9 cellular contexts compared by ENCODE assay signal in the genomic region with DNA sequence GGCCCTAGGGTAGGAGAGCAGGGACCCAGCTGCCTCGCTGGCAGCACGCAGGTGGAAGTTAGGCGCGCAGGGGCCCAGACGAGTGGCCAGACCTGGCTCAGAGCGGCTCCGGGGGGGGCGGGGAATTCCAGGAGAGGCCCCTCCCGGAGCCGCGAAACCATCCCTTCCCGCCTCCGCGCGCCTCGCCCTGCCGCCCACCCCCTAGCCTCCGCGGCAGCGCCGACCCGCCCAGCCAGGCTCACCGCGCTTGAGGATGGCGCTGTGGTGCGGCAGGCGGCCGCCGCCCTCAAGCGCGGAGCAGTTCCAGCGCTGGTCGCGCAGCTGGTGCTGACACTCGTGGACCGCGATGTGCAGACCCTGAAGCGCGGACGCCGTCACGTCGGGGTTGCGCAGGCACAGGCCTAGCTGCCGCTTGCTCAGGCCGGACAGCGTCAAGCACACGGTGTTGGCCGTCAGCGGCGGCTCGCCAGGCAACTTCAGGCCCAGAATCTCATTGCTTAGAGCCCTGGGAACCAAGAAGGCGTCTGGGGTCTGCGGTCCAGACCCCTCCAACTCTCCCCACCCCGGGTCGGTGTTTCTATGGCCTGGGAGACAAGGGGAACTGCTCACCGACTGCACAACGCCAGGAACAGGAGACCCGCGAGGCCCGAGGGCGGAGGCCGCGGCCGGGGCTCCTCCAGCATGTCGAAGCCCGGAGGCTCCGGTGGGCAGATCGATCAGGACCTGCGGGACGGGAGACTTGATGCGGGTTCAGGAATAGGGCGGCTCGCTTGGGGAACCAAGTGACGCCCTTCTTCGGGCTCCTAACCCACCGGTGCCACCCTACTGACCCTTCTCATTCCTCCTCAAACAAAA. TPM values are rescaled to one million over a fixed set of nuclear protein-coding genes. Genes with fewer than 3 reads are reported as not detected.
DNase-seq lines count a peak whose midpoint lies in the region; ATAC-seq and TF ChIP-seq lines count a peak whose summit lies in the region.
"Had no signal": no experiment of that assay in that cellular context is flagged by ENCODE, and none has a peak within 500 bp of the region (broad histone marks: within the 10 kb centered on the region; RNA-seq: fewer than 3 reads in every experiment).

No MANE protein-coding gene starts in this region.

- no peaks in the 10 kb centered on the region for H3K27me3 ChIP-seq in KMS-11 (ENCODE audit: insufficient read depth, low read depth)
- H3K27me3 ChIP-seq in ectodermal cell (ENCODE audit: control insufficient read depth, insufficient read depth, low read length, poor library complexity, severe bottlenecking): peaks cover 68% of the 10 kb centered on the region
- H3K27me3 ChIP-seq: ovary had no signal

- DNase-seq in Calu3 (no peak), osteocyte (ENCODE audit: extremely low spot score, unreplicated experiment) (no peak), NCI-H1105 treated with DMSO at 0.1 percent for 48 hours (lab: John Stamatoyannopoulos, UW) (no peak), NOMO-1 treated with dmso at 0.1 percent for 144 hours (lab: John Stamatoyannopoulos, UW; ENCODE audit: unreplicated experiment) (no peak)
- DNase-seq: ovary had no signal

- no peaks in the 10 kb centered on the region for H4K20me1 ChIP-seq in KMS-11 (ENCODE audit: insufficient read depth)

- TF ChIP-seq CTCF in Calu3 (IDR thresholded peaks at IDR 0.05; ENCODE audit: unreplicated experiment) (no peak), KMS-11 (conservative IDR thresholded peaks at IDR 0.05; ENCODE audit: low read depth, low read length) (no peak), osteocyte (IDR thresholded peaks at IDR 0.05) (peak; percentile 20)

- WGBS in ectodermal cell, 2 experiments: 3% methylated on average over 77 of the region's 77 CpGs

- peaks cover 40% of the 10 kb centered on the region for H3K4me1 ChIP-seq in KMS-11 (ENCODE audit: low read depth, poor library complexity, severe bottlenecking)
- peaks cover 32% of the 10 kb centered on the region for H3K4me1 ChIP-seq in ectodermal cell (ENCODE audit: control insufficient read depth, insufficient read depth, low read length)

- H3K36me3 Mint-ChIP-seq in Calu3 (ENCODE audit: insufficient read depth, unreplicated experiment): no peaks in the 10 kb centered on the region
- H3K36me3 Mint-ChIP-seq in osteocyte (ENCODE audit: unreplicated experiment): no peaks in the 10 kb centered on the region

- BruUV-seq in Calu3 (replicated peaks; lab: Mats Ljungman, UMichigan): no TSS peak

- no peak overlapping the region for H3K27ac Mint-ChIP-seq in Calu3 (ENCODE audit: unreplicated experiment)
- H3K27ac Mint-ChIP-seq in osteocyte (ENCODE audit: unreplicated experiment): no peak overlapping the region

- H3K27ac ChIP-seq in KMS-11 (peak overlapping the region; percentile 16), ectodermal cell (ENCODE audit: insufficient read depth, low read depth, low read length, poor library complexity, severe bottlenecking) (no peak overlapping the region)
- H3K27ac ChIP-seq: ovary had no signal

- peak overlapping the region; percentile 74 for H2AFZ ChIP-seq in KMS-11 (ENCODE audit: low read depth)

- H3K4me3 ChIP-seq in KMS-11 (IDR thresholded peaks at IDR 0.05; ENCODE audit: insufficient read depth, low read depth, low read length) (peak overlapping the region; percentile 19), ectodermal cell (ENCODE audit: insufficient read depth, low read depth, low read length) (peak overlapping the region; percentile 48)
- H3K4me3 ChIP-seq: ovary had no signal

- H3K4me2 ChIP-seq in KMS-11: peak overlapping the region; percentile 52

- H3K4me3 Mint-ChIP-seq in Calu3 (ENCODE audit: low read depth, unreplicated experiment): peak overlapping the region; percentile 19
- no peak overlapping the region for H3K4me3 Mint-ChIP-seq in osteocyte (ENCODE audit: unreplicated experiment)

- H3K27me3 Mint-ChIP-seq in Calu3 (ENCODE audit: unreplicated experiment) (peaks cover 84% of the 10 kb centered on the region), osteocyte (ENCODE audit: unreplicated experiment) (peaks cover 66% of the 10 kb centered on the region)

- H3K4me1 Mint-ChIP-seq in Calu3 (ENCODE audit: low read depth, unreplicated experiment): peaks cover 18% of the 10 kb centered on the region
- peaks cover 21% of the 10 kb centered on the region for H3K4me1 Mint-ChIP-seq in osteocyte (ENCODE audit: unreplicated experiment)

- H3K9me3 Mint-ChIP-seq in Calu3 (ENCODE audit: low read depth, unreplicated experiment): no peaks in the 10 kb centered on the region
- H3K9me3 Mint-ChIP-seq in osteocyte (ENCODE audit: unreplicated experiment): no peaks in the 10 kb centered on the region

- H3K9ac ChIP-seq in KMS-11: peak overlapping the region; percentile 56; the same call in 1 of the 2 replicates

- CTCF ChIA-PET in Calu3 (lab: Charles Lee): no interaction called here

- no peaks in the 10 kb centered on the region for H3K79me2 ChIP-seq in KMS-11 (ENCODE audit: insufficient read depth, low read depth)

- intact Hi-C loops in Calu3 (cut with micrococcal nuclease; ENCODE audit: unreplicated experiment): loop anchor here (10.0 kb wide), 1 partner anchor 115 kb away; a partner anchor contains a TSS

- ATAC-seq in GM21526 (IDR thresholded peaks at IDR 0.05; ENCODE audit: low FRiP score, unreplicated experiment) (no peak), HG02973 (IDR thresholded peaks at IDR 0.05; ENCODE audit: unreplicated experiment) (no peak)

- H3K36me3 ChIP-seq in KMS-11 (ENCODE audit: insufficient read depth) (no peaks in the 10 kb centered on the region), ectodermal cell (ENCODE audit: control insufficient read depth, insufficient read depth, low read length) (no peaks in the 10 kb centered on the region)
- H3K36me3 ChIP-seq: ovary had no signal

- no peaks in the 10 kb centered on the region for H3K9me3 ChIP-seq in ectodermal cell (ENCODE audit: control insufficient read depth, low read length)
- H3K9me3 ChIP-seq: ovary had no signal

RNA-seq across cellular contexts. Expression of a gene that starts 1.5 kb away (rescaled TPM):
- total RNA-seq in Calu3 (2022): 0.73 TPM in 1 of 2 replicates, not detected in the other
- 31.1 TPM for polyA plus RNA-seq in ectodermal cell (2013, experiment 1 of 4)
- 28.7 TPM for polyA plus RNA-seq in ectodermal cell (2013, experiment 2 of 4)
- 25.6 TPM for polyA plus RNA-seq in ectodermal cell (2013, experiment 3 of 4)
- polyA plus RNA-seq in ectodermal cell (2013, experiment 4 of 4): 26.8 TPM
- not detected in 2 replicates for total RNA-seq in osteocyte

RNA-seq across cellular contexts. Expression of a gene that starts 8.0 kb away (rescaled TPM):
- total RNA-seq in Calu3 (2022): not detected in 2 replicates
- 98.6 TPM for polyA plus RNA-seq in ectodermal cell (2013, experiment 1 of 4)
- 111 TPM for polyA plus RNA-seq in ectodermal cell (2013, experiment 2 of 4)
- polyA plus RNA-seq in ectodermal cell (2013, experiment 3 of 4): 122 TPM
- 116 TPM for polyA plus RNA-seq in ectodermal cell (2013, experiment 4 of 4)
- not detected in 2 replicates for total RNA-seq in osteocyte
- total RNA-seq: ovary had no signal
- polyA plus RNA-seq: ovary had no signal

RNA-seq across cellular contexts. Expression of a gene that starts 12.8 kb away (rescaled TPM):
- total RNA-seq in Calu3 (2022) (142 and 164 TPM in 2 replicates), osteocyte (138 and 144 TPM in 2 replicates)
- polyA plus RNA-seq in ectodermal cell (2013, experiment 1 of 4): 277 TPM
- polyA plus RNA-seq in ectodermal cell (2013, experiment 2 of 4): 276 TPM
- polyA plus RNA-seq in ectodermal cell (2013, experiment 3 of 4): 131 TPM
- 157 TPM for polyA plus RNA-seq in ectodermal cell (2013, experiment 4 of 4)

RNA-seq across cellular contexts. Expression of a gene that starts 29.1 kb away (rescaled TPM):
- total RNA-seq in Calu3 (2022) (0.12 and 0.21 TPM in 2 replicates), osteocyte (0.08 and 0.26 TPM in 2 replicates)
- 5.3 TPM for polyA plus RNA-seq in ectodermal cell (2013, experiment 1 of 4)
- 5.0 TPM for polyA plus RNA-seq in ectodermal cell (2013, experiment 2 of 4)
- polyA plus RNA-seq in ectodermal cell (2013, experiment 3 of 4): 3.9 TPM
- polyA plus RNA-seq in ectodermal cell (2013, experiment 4 of 4): 4.0 TPM

RNA-seq across cellular contexts. Expression of a gene that starts 44.8 kb away (rescaled TPM):
- total RNA-seq in Calu3 (2022) (20.1 and 21.4 TPM in 2 replicates), osteocyte (16.2 and 16.4 TPM in 2 replicates)
- polyA plus RNA-seq in ectodermal cell (2013, experiment 1 of 4): 27.6 TPM
- polyA plus RNA-seq in ectodermal cell (2013, experiment 2 of 4): 25.0 TPM
- 26.7 TPM for polyA plus RNA-seq in ectodermal cell (2013, experiment 3 of 4)
- polyA plus RNA-seq in ectodermal cell (2013, experiment 4 of 4): 24.4 TPM
